Comparison of ENCODE assay signal across 8 cellular contexts in genomic region chr13:33541962-33542308, GRCh38.
DNase-seq lines count a peak whose midpoint lies in the region; ATAC-seq and TF ChIP-seq lines count a peak whose summit lies in the region.

No MANE protein-coding gene starts in this region.

- intact Hi-C loops in dorsolateral prefrontal cortex (cut with DNase I) = loop anchor here (1.0 to 10.0 kb wide), 8 partner anchors 70 to 1005 kb away; partner anchors contain the start of genes PDS5B (in 2 of the 2) and N4BP2L2 (in 1 of the 2)
- intact Hi-C loops in left colon (cut with DNase I, micrococcal nuclease) = loop anchor here in 1 of 2 donors (10.0 kb wide), 2 partner anchors 317 to 947 kb away; no protein-coding TSS in a partner anchor

- peak overlapping the region; percentile 91 for H3K4me3 Mint-ChIP-seq in nephron progenitor cell

- DNase-seq in MG63 (no peak), dorsolateral prefrontal cortex (no peak), nephron progenitor cell (no peak), left colon (no peak), KG1 (lab: John Stamatoyannopoulos, UW) (no peak), NCI-H2227 (lab: John Stamatoyannopoulos, UW; ENCODE audit: unreplicated experiment) (no peak)

- ATAC-seq in left colon = no peak
- ATAC-seq in HG02571 (IDR thresholded peaks at IDR 0.05; ENCODE audit: unreplicated experiment) = no peak

- H3K27ac ChIP-seq in C4-2B (peak overlapping the region; percentile 77), dorsolateral prefrontal cortex (peak overlapping the region; percentile 96 to 100 (median 100))

- no peaks in the 10 kb centered on the region for H3K9me3 ChIP-seq in MG63

- H3K27ac Mint-ChIP-seq in nephron progenitor cell = peak overlapping the region; percentile 100

- no peak for TF ChIP-seq CTCF in C4-2B (conservative IDR thresholded peaks at IDR 0.05)
- TF ChIP-seq CTCF in dorsolateral prefrontal cortex (IDR thresholded peaks at IDR 0.05 in 54 of 56, conservative IDR thresholded peaks at IDR 0.05 in 2 of 56; ENCODE audit: low read depth in 1 of 56, partially characterized antibody in 56 of 56) = no peak
- TF ChIP-seq CTCF in nephron progenitor cell (IDR thresholded peaks at IDR 0.05) = no peak

- peaks cover 5% of the 10 kb centered on the region for H3K9me3 Mint-ChIP-seq in nephron progenitor cell

- H3K36me3 ChIP-seq in MG63 = no peaks in the 10 kb centered on the region

- H3K27me3 Mint-ChIP-seq in nephron progenitor cell (ENCODE audit: low read depth, poor library complexity) = peaks cover 3% of the 10 kb centered on the region

- H3K27me3 ChIP-seq in MG63 (no peaks in the 10 kb centered on the region), dorsolateral prefrontal cortex (no peaks in the 10 kb centered on the region)

- peaks cover 5% of the 10 kb centered on the region for H3K36me3 Mint-ChIP-seq in nephron progenitor cell (ENCODE audit: low read depth)

- H3K4me1 Mint-ChIP-seq in nephron progenitor cell = peaks cover 62% of the 10 kb centered on the region

- peak overlapping the region; percentile 41 for H3K4me3 ChIP-seq in MG63
- H3K4me3 ChIP-seq in dorsolateral prefrontal cortex = peak overlapping the region; percentile 41 to 80 (median 68)
